16 cellular contexts compared by ENCODE assay signal in genomic region chr20:58556961-58557360, GRCh38. TPM values are rescaled to one million over a fixed set of nuclear protein-coding genes. Genes with fewer than 3 reads are reported as not detected.
DNase-seq lines count a peak whose midpoint lies in the region; ATAC-seq, FAIRE-seq and TF ChIP-seq lines count a peak whose summit lies in the region.
"Had no signal": no experiment of that assay in that cellular context is flagged by ENCODE, and none has a peak within 500 bp of the region (broad histone marks: within the 10 kb centered on the region; RNA-seq: fewer than 3 reads in every experiment).

No MANE protein-coding gene starts in this region.

- peak overlapping the region; percentile 35 for H3K4me2 ChIP-seq in OCI-LY3 (ENCODE audit: low read length)
- no peak overlapping the region for H3K4me2 ChIP-seq in SK-N-SH

- POLR2A ChIA-PET in SK-N-SH (lab: Yijun Ruan, JAX) = no interaction called here

- TF ChIP-seq EP300 in SK-N-SH (IDR thresholded peaks at IDR 0.05; ENCODE audit: borderline replicate concordance in 1 of 2, low read depth in 1 of 2, low read length in 1 of 2) = no peak

- H3K79me2 ChIP-seq in OCI-LY3 (ENCODE audit: low read length) (no peaks in the 10 kb centered on the region), SK-N-SH (ENCODE audit: insufficient read depth) (no peaks in the 10 kb centered on the region)

- ATAC-seq in right cardiac atrium = no peak
- ATAC-seq: HepG2 had no signal

- CTCF ChIA-PET in SK-N-SH (lab: Yijun Ruan, JAX) = interaction anchor here (1.2 to 1.7 kb wide), 2 partner anchors 12 to 33 kb away, joined by 4 to 7 read pairs; no protein-coding TSS in a partner anchor

- H3K4me3 ChIP-seq in right cardiac atrium (ENCODE audit: low read length) (no peak overlapping the region), left ventricle myocardium inferior (no peak overlapping the region), OCI-LY3 (ENCODE audit: low read length) (peak overlapping the region; percentile 5; the same call in 1 of the 2 replicates), fibroblast of the aortic adventitia (ENCODE audit: low read depth, low read length) (no peak overlapping the region), SK-N-SH (ENCODE audit: low read depth in 2 of 2, low read length in 1 of 2) (no peak overlapping the region)
- H3K4me3 ChIP-seq: HAP-1 had no signal

- H3K27me3 ChIP-seq in right cardiac atrium (ENCODE audit: control insufficient read depth, insufficient read depth) (no peaks in the 10 kb centered on the region), left ventricle myocardium inferior (ENCODE audit: low read depth) (peaks cover 50% of the 10 kb centered on the region), OCI-LY3 (ENCODE audit: low read depth, low read length) (peaks cover 68% of the 10 kb centered on the region), SK-N-SH (ENCODE audit: insufficient read depth) (no peaks in the 10 kb centered on the region)

- H3F3A ChIP-seq in SK-N-SH (replicated peaks; ENCODE audit: insufficient read depth) = peaks cover 26% of the 10 kb centered on the region

- FAIRE-seq in urothelium cell line (lab: Jason Lieb, UNC) = peak; percentile 9
- FAIRE-seq: GM12891, H1, HepG2 had no signal

- 50% methylated on average over 6 of the region's 6 CpGs for WGBS in right cardiac atrium
- 89% methylated on average over 6 of the region's 6 CpGs for WGBS in SK-N-SH (ENCODE audit: low lambda C conversion rate)

- TF ChIP-seq CTCF in left ventricle myocardium inferior (IDR thresholded peaks at IDR 0.05; ENCODE audit: borderline replicate concordance) = no peak
- TF ChIP-seq CTCF in OCI-LY3 (IDR thresholded peaks at IDR 0.05; ENCODE audit: low read depth, low read length) = no peak
- no peak for TF ChIP-seq CTCF in fibroblast of the aortic adventitia (IDR thresholded peaks at IDR 0.05; ENCODE audit: insufficient read depth, low read length)
- TF ChIP-seq CTCF in SK-N-SH (IDR thresholded peaks at IDR 0.05) = no peak

- H3K27ac ChIP-seq in right cardiac atrium (ENCODE audit: low read length) (no peak overlapping the region), left ventricle myocardium inferior (replicated peaks) (no peak overlapping the region), OCI-LY3 (ENCODE audit: low read length) (no peak overlapping the region), SK-N-SH (ENCODE audit: low read depth in 2 of 2, low read length in 1 of 2) (no peak overlapping the region)
- H3K27ac ChIP-seq: 22Rv1 had no signal

- no peak for TF ChIP-seq RAD21 in SK-N-SH (IDR thresholded peaks at IDR 0.05; ENCODE audit: low read length)

- H3K36me3 ChIP-seq in left ventricle myocardium inferior (no peaks in the 10 kb centered on the region), OCI-LY3 (replicated peaks; ENCODE audit: low read depth, low read length) (no peaks in the 10 kb centered on the region), SK-N-SH (replicated peaks in 1 of 2; ENCODE audit: control insufficient read depth in 1 of 2, insufficient read depth in 2 of 2, low read length in 1 of 2) (no peaks in the 10 kb centered on the region)
- H3K36me3 ChIP-seq: HAP-1 had no signal

- DNase-seq in right cardiac atrium = peak in 2 of 3 donors; percentile 31 to 65
- no peak for DNase-seq in left ventricle myocardium inferior
- DNase-seq in fibroblast of the aortic adventitia (ENCODE audit: low read depth) = peak; percentile 20
- DNase-seq in urothelium cell line (ENCODE audit: low spot score) = no peak
- DNase-seq in SK-N-SH = no peak
- DNase-seq in DMS79 treated with DMSO at 0.1 percent for 48 hours (lab: John Stamatoyannopoulos, UW) = no peak
- DNase-seq in activated gamma-delta T cell treated with Interleukin-2 at 50 U/mL for 16 hours = no peak
- DNase-seq: CD4-positive, CD25-positive, alpha-beta regulatory T cell had no signal

- no peaks in the 10 kb centered on the region for H3K9me3 ChIP-seq in right cardiac atrium (ENCODE audit: control insufficient read depth, low read length)
- H3K9me3 ChIP-seq in left ventricle myocardium inferior (replicated peaks) = no peaks in the 10 kb centered on the region
- no peaks in the 10 kb centered on the region for H3K9me3 ChIP-seq in OCI-LY3 (ENCODE audit: insufficient read depth, low read length)
- H3K9me3 ChIP-seq in SK-N-SH = no peaks in the 10 kb centered on the region
- H3K9me3 ChIP-seq: HAP-1 had no signal

- intact Hi-C loops in right cardiac atrium (cut with DNase I) (no loop called here), left ventricle myocardium inferior (cut with micrococcal nuclease) (no loop called here)

- H4K20me1 ChIP-seq in OCI-LY3 (ENCODE audit: insufficient read depth, low read length) (no peaks in the 10 kb centered on the region), SK-N-SH (ENCODE audit: insufficient read depth) (no peaks in the 10 kb centered on the region)

- H3K4me1 ChIP-seq in right cardiac atrium (ENCODE audit: control insufficient read depth, insufficient read depth, low read length) (no peaks in the 10 kb centered on the region), left ventricle myocardium inferior (no peaks in the 10 kb centered on the region), OCI-LY3 (ENCODE audit: low read length) (peaks cover 14% of the 10 kb centered on the region; the same call in 1 of the 2 replicates), SK-N-SH (ENCODE audit: control insufficient read depth in 1 of 2, insufficient read depth in 2 of 2, low read depth in 1 of 2, low read length in 1 of 2) (peaks cover 3 to 30% of the 10 kb centered on the region in 2 experiments; a peak in 3 of 4 replicates)
- H3K4me1 ChIP-seq: HAP-1 had no signal

- no peaks in the 10 kb centered on the region for H3K9me2 ChIP-seq in SK-N-SH

- H3K9ac ChIP-seq in OCI-LY3 (ENCODE audit: low read length) (no peak overlapping the region), SK-N-SH (no peak overlapping the region)

- H2AFZ ChIP-seq in OCI-LY3 (ENCODE audit: low read depth, low read length) (no peak overlapping the region), SK-N-SH (ENCODE audit: low read depth) (no peak overlapping the region)

TF ChIP-seq in SK-N-SH, 30 proteins besides CTCF, POLR2A, EP300 and RAD21:
- no peak for TF ChIP-seq POLR2AphosphoS5 (IDR thresholded peaks at IDR 0.05; ENCODE audit: low read depth, low read length)
- TF ChIP-seq, protein P1, sequence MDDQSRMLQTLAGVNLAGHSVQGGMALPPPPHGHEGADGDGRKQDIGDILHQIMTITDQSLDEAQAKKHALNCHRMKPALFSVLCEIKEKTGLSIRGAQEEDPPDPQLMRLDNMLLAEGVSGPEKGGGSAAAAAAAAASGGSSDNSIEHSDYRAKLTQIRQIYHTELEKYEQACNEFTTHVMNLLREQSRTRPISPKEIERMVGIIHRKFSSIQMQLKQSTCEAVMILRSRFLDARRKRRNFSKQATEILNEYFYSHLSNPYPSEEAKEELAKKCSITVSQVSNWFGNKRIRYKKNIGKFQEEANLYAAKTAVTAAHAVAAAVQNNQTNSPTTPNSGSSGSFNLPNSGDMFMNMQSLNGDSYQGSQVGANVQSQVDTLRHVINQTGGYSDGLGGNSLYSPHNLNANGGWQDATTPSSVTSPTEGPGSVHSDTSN (IDR thresholded peaks at IDR 0.05) = no peak

RNA-seq across cellular contexts. Expression of gene APCDD1L, which starts 41.8 kb away (rescaled TPM):
- total RNA-seq in right cardiac atrium (1 to 10 TPM in 3 of 4 donors, under 1 TPM in 1; 0.65 to 4.3 (median 1.6) TPM), left ventricle myocardium inferior (0.91 TPM), fibroblast of the aortic adventitia (ENCODE audit: low replicate concordance) (1.6 and 20.8 TPM in 2 replicates)
- polyA plus RNA-seq in right cardiac atrium (0.14 TPM), SK-N-SH (2012; rRNA removed) (0.31 and 0.99 TPM in 2 replicates)
- 0.36 and 0.47 TPM in 2 replicates for polyA plus RNA-seq in SK-N-SH (2012; cell fraction: cytosol; rRNA removed)
- polyA plus RNA-seq in SK-N-SH (2012; cell fraction: nucleus; rRNA removed) = 0.60 and 0.76 TPM in 2 replicates
- total RNA-seq: A673; CD4-positive, CD25-positive, alpha-beta regulatory T cell; G401; HepG2 had no signal
- polyA plus RNA-seq: HepG2 had no signal

Comparison
In these comparisons a context has a peak if more than half of its experiments do, and no peak if none do; other contexts are left out.
1. DNase-seq: peak in right cardiac atrium (2 of 3) and fibroblast of the aortic adventitia (single experiment); none in left ventricle myocardium inferior (single experiment), urothelium cell line (single experiment), SK-N-SH (single experiment), DMS79 treated with DMSO at 0.1 percent for 48 hours (single experiment) and activated gamma-delta T cell treated with Interleukin-2 at 50 U/mL for 16 hours (single experiment).